8 cellular contexts compared by ENCODE assay signal in the genomic region with DNA sequence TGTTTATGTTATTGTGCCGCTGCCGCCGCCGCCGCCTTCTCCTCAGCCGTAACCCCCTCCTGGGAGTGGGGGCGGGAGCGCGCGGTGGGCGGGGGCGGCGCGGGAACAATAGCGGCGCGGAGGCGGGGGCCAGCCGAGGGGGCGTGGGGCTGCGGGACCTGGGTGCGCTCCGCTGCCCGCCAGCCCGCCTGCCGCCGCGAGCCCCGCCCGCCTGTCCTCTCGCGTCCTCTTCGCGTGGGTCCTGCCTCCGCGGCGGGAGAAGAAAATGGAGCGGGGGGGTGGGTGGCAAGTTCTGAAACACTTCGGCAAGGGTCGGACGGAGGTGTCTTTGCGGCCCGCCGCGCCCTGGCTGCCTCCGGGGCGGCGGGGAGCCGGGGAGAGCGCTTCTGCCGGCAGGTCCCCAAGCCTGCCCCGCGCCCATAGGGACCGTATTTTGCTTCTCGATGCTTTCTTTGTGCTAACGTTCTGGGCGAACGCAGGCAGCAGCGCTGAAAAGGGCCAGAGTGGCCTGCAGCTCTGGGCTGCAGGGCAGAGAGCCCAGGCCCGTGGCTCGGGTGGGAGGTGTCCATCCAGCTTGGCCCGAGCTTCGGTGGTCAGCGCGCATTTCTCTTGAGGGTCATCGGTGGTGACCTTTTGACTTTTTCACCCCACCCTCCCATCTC. TPM values are rescaled to one million over a fixed set of nuclear protein-coding genes. Genes with fewer than 3 reads are reported as not detected.
DNase-seq lines count a peak whose midpoint lies in the region; ATAC-seq lines count a peak whose summit lies in the region.

No MANE protein-coding gene starts in this region.

- peak; percentile 29 for ATAC-seq in GM21526 (IDR thresholded peaks at IDR 0.05; ENCODE audit: low FRiP score, unreplicated experiment)
- ATAC-seq in left colon = peak; percentile 60

- H3K27ac ChIP-seq in caudate nucleus (ENCODE audit: low read depth, low read length) = peak overlapping the region; percentile 83

- intact Hi-C loops in left colon (cut with DNase I, micrococcal nuclease) = no loop called here

- peak; percentile 54 for DNase-seq in ELF-1 (ENCODE audit: low read depth, low spot score)
- DNase-seq in HuH-7 (ENCODE audit: low spot score) = peak; percentile 39
- DNase-seq in T1000 (lab: John Stamatoyannopoulos, UW) = peak; percentile 60
- peak in 42 of 61 donors; percentile 14 to 88 (median 62) for DNase-seq in caudate nucleus (lab: John Stamatoyannopoulos, UW)
- peak; percentile 55 to 75 for DNase-seq in left colon
- DNase-seq in stimulated activated CD4-positive, alpha-beta T cell treated with anti-CD3 and anti-CD28 coated beads, Interleukin-4, amount 100 ng/mL, for 1 hour = peak; percentile 67
- DNase-seq in DMS79 (lab: John Stamatoyannopoulos, UW) = no peak

RNA-seq across cellular contexts. Expression of gene MAPK8, which starts 0.5 kb away (rescaled TPM):
- total RNA-seq in left colon = 10 to 100 TPM; 43.1 to 50.9 TPM

RNA-seq across cellular contexts. Expression of gene FRMPD2, which starts 32.5 kb away (rescaled TPM):
- under 1 TPM; 0.18 to 0.36 TPM for total RNA-seq in left colon
